ENCODE assay signal across 19 cellular contexts in the genomic region with DNA sequence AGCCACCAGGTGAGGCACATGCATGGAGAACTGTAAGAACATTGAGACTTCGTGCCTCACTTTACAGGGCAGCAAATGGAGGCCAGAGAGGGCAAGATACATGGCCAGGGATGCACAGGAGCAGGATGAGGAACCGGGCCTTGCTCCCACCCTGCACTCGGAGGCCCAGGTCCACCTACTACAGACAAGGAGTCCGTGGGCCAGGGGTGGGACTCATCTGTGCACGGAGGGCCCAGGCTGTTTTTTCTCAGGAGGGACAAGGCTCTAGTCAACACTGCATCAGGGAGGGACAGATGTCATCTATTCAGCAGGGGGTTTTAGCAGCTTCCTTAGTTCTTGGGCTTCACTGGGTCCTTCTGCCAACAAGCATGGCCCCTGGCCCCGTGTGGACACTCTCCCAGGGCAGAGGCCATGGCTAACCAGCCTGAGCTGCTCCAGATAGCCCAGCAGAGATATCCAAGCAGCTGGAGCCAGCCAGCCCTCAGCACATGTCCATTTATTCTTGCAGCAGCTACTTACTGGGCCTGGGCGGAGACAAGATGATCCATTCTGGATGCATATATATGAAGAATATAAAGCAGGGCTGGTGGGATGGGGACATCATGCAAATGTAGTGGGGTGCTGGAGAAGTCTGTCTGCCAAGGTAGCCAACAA.
"Had no signal": no experiment of that assay in that cellular context is flagged by ENCODE, and none has a peak within 500 bp of the region (broad histone marks: within the 10 kb centered on the region; RNA-seq: fewer than 3 reads in every experiment).

No MANE protein-coding gene starts in this region.

- H2AFZ ChIP-seq: hepatocyte had no signal

- FAIRE-seq: colon, keratinocyte had no signal

- H3K27me3 ChIP-seq: body of pancreas, hepatocyte, left lung, ovary, tibial nerve had no signal

- H3K9me3 Mint-ChIP-seq: activated CD4-positive, alpha-beta T cell treated with anti-CD3 and anti-CD28 coated beads, Interleukin-2, amount 10 ng/mL, durations not matched to agents 24 days and 14 days; activated naive CD4-positive, alpha-beta T cell treated with anti-CD3 and anti-CD28 coated beads, Interleukin-2, amount 50 U/mL, for 24 hours; activated T-helper 2 cell treated with anti-CD3 and anti-CD28 coated beads, Interferon-gamma antibody, Interleukin-2, Interleukin-4, amounts not matched to agents 10 μg/mL and 5 μg/mL and 100 μg/mL, durations not matched to agents 14 hours and 24 hours and 36 hours had no signal

- H3K27ac Mint-ChIP-seq: activated CD4-positive, alpha-beta T cell treated with anti-CD3 and anti-CD28 coated beads, Interleukin-2, amount 10 ng/mL, durations not matched to agents 24 days and 14 days; activated CD8-positive, alpha-beta T cell treated with anti-CD3 and anti-CD28 coated beads, Interleukin-2, amount 10 ng/mL, durations not matched to agents 7 days and 5 days; activated naive CD4-positive, alpha-beta T cell treated with anti-CD3 and anti-CD28 coated beads, Interleukin-2, amount 50 U/mL, for 24 hours; activated T-helper 2 cell treated with anti-CD3 and anti-CD28 coated beads, Interferon-gamma antibody, Interleukin-2, Interleukin-4, amounts not matched to agents 10 μg/mL and 5 μg/mL and 100 μg/mL, durations not matched to agents 14 hours and 24 hours and 36 hours; memory B cell; nephron had no signal

- H3K79me2 ChIP-seq: hepatocyte had no signal

- H3K9me3 ChIP-seq: body of pancreas, ovary had no signal

- H3K4me2 ChIP-seq: hepatocyte had no signal

- H3K4me1 ChIP-seq: left lung, tibial nerve had no signal

- H3K36me3 ChIP-seq: left lung, ovary, tibial nerve had no signal

- H3K27ac ChIP-seq: body of pancreas, hepatocyte, left lung, ovary, tibial nerve had no signal

- H3K4me3 ChIP-seq: body of pancreas, hepatocyte, left lung, ovary, tibial nerve had no signal

- H3K36me3 Mint-ChIP-seq: activated naive CD4-positive, alpha-beta T cell treated with anti-CD3 and anti-CD28 coated beads, Interleukin-2, amount 50 U/mL, for 24 hours; memory B cell had no signal

- DNase-seq: activated CD4-positive, CD25-positive, alpha-beta regulatory T cell; activated CD8-positive, alpha-beta T cell treated with anti-CD3 and anti-CD28 coated beads, Interleukin-2, amount 10 ng/mL, durations not matched to agents 7 days and 5 days; activated T-cell treated with anti-CD3 and anti-CD28 coated beads for 4 hours; amniotic stem cell; body of pancreas; caudate nucleus; ovary; stimulated activated CD4-positive, alpha-beta T cell treated with anti-CD3 and anti-CD28 coated beads, Interleukin-12 subunit alpha, Interleukin-12 subunit beta, amount 100 ng/mL, for 4 hours had no signal

- ATAC-seq: activated CD8-positive, alpha-beta T cell treated with anti-CD3 and anti-CD28 coated beads, Interleukin-2, amount 10 ng/mL, durations not matched to agents 7 days and 5 days; body of pancreas; esophagus mucosa; left lung had no signal
